8 cellular contexts compared by ENCODE assay signal in genomic region chr17:10698116-10698818, GRCh38. TPM values are rescaled to one million over a fixed set of nuclear protein-coding genes. Genes with fewer than 3 reads are reported as not detected.
DNase-seq lines count a peak whose midpoint lies in the region; ATAC-seq, FAIRE-seq and TF ChIP-seq lines count a peak whose summit lies in the region.

No MANE protein-coding gene starts in this region.

- H3K27me3 ChIP-seq in CD8-positive, alpha-beta memory T cell (ENCODE audit: insufficient read depth, low read length, poor library complexity, severe bottlenecking): no peaks in the 10 kb centered on the region
- H3K27me3 ChIP-seq in Karpas-422 (ENCODE audit: low read length) (no peaks in the 10 kb centered on the region), GM12878 (replicated peaks in 1 of 2; ENCODE audit: control insufficient read depth in 2 of 2, insufficient read depth in 2 of 2, low read length in 1 of 2) (no peaks in the 10 kb centered on the region), keratinocyte (ENCODE audit: control insufficient read depth, extremely low read depth, insufficient read depth, low read length) (no peaks in the 10 kb centered on the region)

- H3K9me3 Mint-ChIP-seq in CD8-positive, alpha-beta memory T cell: no peaks in the 10 kb centered on the region

- H3K4me2 ChIP-seq in Karpas-422 (ENCODE audit: low read depth, low read length, poor library complexity, severe bottlenecking) (peak overlapping the region; percentile 80), GM12878 (ENCODE audit: control insufficient read depth, insufficient read depth) (peak overlapping the region; percentile 72), keratinocyte (ENCODE audit: control insufficient read depth, extremely low read depth, insufficient read depth, low read depth, low read length) (peak overlapping the region; percentile 86)

- H3K9me1 ChIP-seq in keratinocyte (ENCODE audit: control insufficient read depth, extremely low read depth, insufficient read depth, low read length): no peaks in the 10 kb centered on the region

- TF ChIP-seq POLR2A in GM12878 (IDR thresholded peaks at IDR 0.05; ENCODE audit: low read depth, low read length): no peak

- H3K27me3 Mint-ChIP-seq in CD8-positive, alpha-beta memory T cell: no peaks in the 10 kb centered on the region

- H3K27ac ChIP-seq in CD8-positive, alpha-beta memory T cell (ENCODE audit: low read depth, low read length): peak overlapping the region; percentile 86
- H3K27ac ChIP-seq in Karpas-422 (ENCODE audit: low read length): peak overlapping the region; percentile 94
- peak overlapping the region; percentile 91 for H3K27ac ChIP-seq in GM12878 (ENCODE audit: control insufficient read depth, insufficient read depth)
- H3K27ac ChIP-seq in keratinocyte (ENCODE audit: control insufficient read depth, insufficient read depth, low read length): peak overlapping the region; percentile 86

- H3K9ac ChIP-seq in Karpas-422 (ENCODE audit: low read length): peak overlapping the region; percentile 93
- peak overlapping the region; percentile 95 for H3K9ac ChIP-seq in GM12878 (ENCODE audit: control insufficient read depth, insufficient read depth, low read length)
- H3K9ac ChIP-seq in keratinocyte (ENCODE audit: control insufficient read depth, extremely low read depth, insufficient read depth, low read length): peak overlapping the region; percentile 90

- peaks cover 62% of the 10 kb centered on the region for H3K79me2 ChIP-seq in Karpas-422 (ENCODE audit: low read length)
- peaks cover 55% of the 10 kb centered on the region for H3K79me2 ChIP-seq in GM12878 (ENCODE audit: control insufficient read depth, insufficient read depth, low read length)
- peaks cover 65% of the 10 kb centered on the region for H3K79me2 ChIP-seq in keratinocyte (ENCODE audit: control insufficient read depth, insufficient read depth, low read length)

- no peak for TF ChIP-seq EP300 in GM12878 (IDR thresholded peaks at IDR 0.05; ENCODE audit: borderline replicate concordance in 1 of 2, control insufficient read depth in 1 of 2, low read depth in 2 of 2, low read length in 2 of 2)

- peak overlapping the region; percentile 85 to 99 (median 96) for H3K4me3 Mint-ChIP-seq in CD8-positive, alpha-beta memory T cell

- in situ Hi-C loops in GM12878 (cut with MboI): no loop called here

- dilution Hi-C loops in keratinocyte (cut with MboI; ENCODE audit: extremely low pct_ligation_motif_present, low sequenced_read_pairs): no loop called here

- H3K36me3 ChIP-seq in CD8-positive, alpha-beta memory T cell (ENCODE audit: insufficient read depth, low read length): no peaks in the 10 kb centered on the region
- H3K36me3 ChIP-seq in Karpas-422 (ENCODE audit: insufficient read depth, low read length) (peaks cover 20% of the 10 kb centered on the region), GM12878 (ENCODE audit: control insufficient read depth in 2 of 2, insufficient read depth in 2 of 2, low read length in 1 of 2) (peaks cover 0 to 21% of the 10 kb centered on the region in 2 experiments; a peak in 2 of 4 replicates), keratinocyte (ENCODE audit: control insufficient read depth in 2 of 2, extremely low read depth in 1 of 2, insufficient read depth in 2 of 2, low read length in 2 of 2) (peaks cover 4% of the 10 kb centered on the region in 2 experiments)

- no peaks in the 10 kb centered on the region for H3K9me3 ChIP-seq in CD8-positive, alpha-beta memory T cell (ENCODE audit: low read length)
- H3K9me3 ChIP-seq in Karpas-422 (ENCODE audit: low read length): no peaks in the 10 kb centered on the region
- no peaks in the 10 kb centered on the region for H3K9me3 ChIP-seq in GM12878 (replicated peaks; ENCODE audit: control insufficient read depth, insufficient read depth, low read length)
- no peaks in the 10 kb centered on the region for H3K9me3 ChIP-seq in keratinocyte (ENCODE audit: control insufficient read depth, low read depth, low read length)

- H4K20me1 ChIP-seq in Karpas-422 (ENCODE audit: insufficient read depth, low read depth, low read length): peaks cover 4% of the 10 kb centered on the region; the same call in 1 of the 2 replicates
- no peaks in the 10 kb centered on the region for H4K20me1 ChIP-seq in GM12878 (ENCODE audit: control insufficient read depth, insufficient read depth)
- no peaks in the 10 kb centered on the region for H4K20me1 ChIP-seq in keratinocyte (ENCODE audit: control insufficient read depth, extremely low read depth, insufficient read depth, low read length)

- FAIRE-seq in GM12878 (lab: Jason Lieb, UNC): no peak
- FAIRE-seq in keratinocyte (lab: Jason Lieb, UNC): no peak

- 7% methylated on average over 17 of the region's 17 CpGs for WGBS in GM12878 (ENCODE audit: insufficient coverage, insufficient replicate concordance, low lambda C conversion rate, missing lambda C conversion rate)

- peak in 1 of 5 donors; percentile 11 for DNase-seq in CD8-positive, alpha-beta memory T cell
- DNase-seq in Karpas-422 (peak; percentile 70), GM12878 (ENCODE audit: low read depth, low spot score) (no peak), keratinocyte (ENCODE audit: low read depth, low spot score) (no peak), stromal cell of bone marrow (ENCODE audit: low read depth) (peak; percentile 28), OCI-M2 (lab: John Stamatoyannopoulos, UW; ENCODE audit: unreplicated experiment) (no peak)

- ATAC-seq in GM12878: no peak
- no peak for ATAC-seq in HG03565 (IDR thresholded peaks at IDR 0.05; ENCODE audit: unreplicated experiment)
- no peak for ATAC-seq in HG03439 (IDR thresholded peaks at IDR 0.05; ENCODE audit: unreplicated experiment)

- peaks cover 0 to 45% (median 11%) of the 10 kb centered on the region in 3 donors for H3K36me3 Mint-ChIP-seq in CD8-positive, alpha-beta memory T cell

- CTCF ChIA-PET in CD8-positive, alpha-beta memory T cell (lab: Charles Lee): no interaction called here
- CTCF ChIA-PET in GM12878 (lab: Yijun Ruan, JAX): no interaction called here

- H3K4me1 Mint-ChIP-seq in CD8-positive, alpha-beta memory T cell: peaks cover 61 to 78% (median 78%) of the 10 kb centered on the region in 3 donors

- no peaks in the 10 kb centered on the region for H3K9me2 ChIP-seq in Karpas-422 (replicated peaks; ENCODE audit: insufficient read depth, low read length)

- TF ChIP-seq RAD21 in GM12878 (IDR thresholded peaks at IDR 0.05; ENCODE audit: insufficient read depth, low read depth, low read length): no peak

- peaks cover 51% of the 10 kb centered on the region for H3K4me1 ChIP-seq in CD8-positive, alpha-beta memory T cell (ENCODE audit: insufficient read depth, low read length)
- H3K4me1 ChIP-seq in Karpas-422 (ENCODE audit: low read length) (peaks cover 27% of the 10 kb centered on the region), GM12878 (ENCODE audit: control insufficient read depth, insufficient read depth, low read length) (peaks cover 13% of the 10 kb centered on the region), keratinocyte (ENCODE audit: control insufficient read depth, extremely low read depth, insufficient read depth, low read length) (peaks cover 19% of the 10 kb centered on the region)

- SMC1A ChIA-PET in GM12878 (lab: Charles Lee; ENCODE audit: uncharacterized antibody, unreplicated experiment): no interaction called here

- intact Hi-C loops in GM12878 (cut with micrococcal nuclease; ENCODE audit: unreplicated experiment): no loop called here

- BruUV-seq in GM12878 (replicated peaks; lab: Mats Ljungman, UMichigan): TSS peak; percentile 76

- peak overlapping the region; percentile 4 for H2AFZ ChIP-seq in Karpas-422 (ENCODE audit: low read length)
- H2AFZ ChIP-seq in GM12878 (ENCODE audit: control insufficient read depth, low read depth, low read length): peak overlapping the region; percentile 89
- H2AFZ ChIP-seq in keratinocyte (ENCODE audit: control insufficient read depth, low read length): peak overlapping the region; percentile 77

- RAD21 ChIA-PET in GM12878 (lab: Charles Lee; ENCODE audit: unreplicated experiment): no interaction called here

- H3K27ac Mint-ChIP-seq in CD8-positive, alpha-beta memory T cell: peak overlapping the region; percentile 95 to 98 (median 96)

- POLR2A ChIA-PET in CD8-positive, alpha-beta memory T cell (lab: Charles Lee): no interaction called here
- POLR2A ChIA-PET in GM12878 (lab: Charles Lee): no interaction called here

- H3K4me3 ChIP-seq in CD8-positive, alpha-beta memory T cell (ENCODE audit: low read length): peak overlapping the region; percentile 75
- H3K4me3 ChIP-seq in Karpas-422 (ENCODE audit: low read length) (peak overlapping the region; percentile 93), GM12878 (peak overlapping the region; percentile 93), keratinocyte (ENCODE audit: control insufficient read depth in 2 of 3, extremely low read depth in 1 of 3, insufficient read depth in 2 of 3, low read depth in 1 of 3, low read length in 3 of 3) (peak overlapping the region; percentile 84 to 95 (median 90))

- TF ChIP-seq CTCF in GM12878 (IDR thresholded peaks at IDR 0.05 in 2 of 3, conservative IDR thresholded peaks at IDR 0.05 in 1 of 3; ENCODE audit: control insufficient read depth in 2 of 3, extremely low read depth in 1 of 3, insufficient read depth in 1 of 3, low read depth in 3 of 3, low read length in 3 of 3): no peak
- TF ChIP-seq CTCF in keratinocyte (optimal IDR thresholded peaks at IDR 0.05 in 1 of 3, IDR thresholded peaks at IDR 0.05 in 1 of 3, conservative IDR thresholded peaks at IDR 0.05 in 1 of 3; ENCODE audit: extremely low read depth in 1 of 3, insufficient read depth in 2 of 3, low read length in 3 of 3): no peak

RNA-seq across cellular contexts. Expression of gene ADPRM, which starts 0.9 kb away (rescaled TPM):
- 1 to 10 TPM; 9.8 to 10.0 TPM for total RNA-seq in CD8-positive, alpha-beta memory T cell
- polyA plus RNA-seq in CD8-positive, alpha-beta memory T cell: 27.3 TPM
- total RNA-seq in Karpas-422 (2014; rRNA removed; shearing (Covaris generic); ENCODE audit: low replicate concordance): 4.7 and 7.8 TPM in 2 replicates
- 28.4 and 29.8 TPM in 2 replicates for total RNA-seq in GM12878 (2013; cell fraction: nucleolus; rRNA removed)
- total RNA-seq in GM12878 (2014; rRNA removed) (8.7 TPM in 2 replicates), GM12878 (2014; rRNA removed; fragmentation: Illumina TruSeq; extraction: Trizol) (11.0 and 11.7 TPM in 2 replicates), GM12878 (2021) (7.1 TPM in 2 replicates)
- polyA plus RNA-seq in GM12878 (2011; ENCODE audit: low read depth): 12.0 TPM
- polyA plus RNA-seq in GM12878 (2011; rRNA removed) (13.8 and 18.4 TPM in 2 replicates), GM12878 (2014; fragmentation: Illumina TruSeq; extraction: Trizol) (8.8 and 11.4 TPM in 2 replicates), GM12878 (2014; fragmentation: Nextera tagmentation; extraction: Ambion mirVana) (10 to 100 TPM; 14.2 to 18.4 TPM), GM12878 (2014; rRNA removed) (5.4 and 7.5 TPM in 2 replicates), GM12878 (2016; fragmentation: Nextera tagmentation; extraction: Ambion mirVana) (1 to 10 TPM; 8.0 to 8.3 TPM), keratinocyte (9.9 to 15.0 TPM (median 14.2 TPM) in 3 replicates)
- 6.4 and 8.4 TPM in 2 replicates for polyA plus RNA-seq in GM12878 (2011; cell fraction: cytosol; rRNA removed)
- polyA plus RNA-seq in GM12878 (2011; cell fraction: nucleus; rRNA removed): 5.9 and 6.6 TPM in 2 replicates
- polyA plus RNA-seq in GM12878 (2012): 11.3 and 12.9 TPM in 2 replicates
- polyA minus RNA-seq in GM12878 (2011; rRNA and poly(A)+ RNA removed): 9.5 and 12.7 TPM in 2 replicates
- 1.3 and 2.1 TPM in 2 replicates for polyA minus RNA-seq in GM12878 (2011; cell fraction: cytosol; rRNA and poly(A)+ RNA removed)
- polyA minus RNA-seq in GM12878 (2011; cell fraction: nucleus; rRNA and poly(A)+ RNA removed): 8.3 and 12.1 TPM in 2 replicates
- polyA plus RNA-seq in keratinocyte (2011; ENCODE audit: low read depth): 4.9 TPM
- 11.2 and 21.1 TPM in 2 replicates for polyA plus RNA-seq in keratinocyte (2011; cell fraction: cytosol; rRNA removed)
- 10.7 and 10.9 TPM in 2 replicates for polyA plus RNA-seq in keratinocyte (2011; cell fraction: nucleus; rRNA removed)
- polyA plus RNA-seq in keratinocyte (2012; ENCODE audit: low replicate concordance): 7.5 and 11.7 TPM in 2 replicates
- polyA minus RNA-seq in keratinocyte: 2.5 to 14.6 TPM (median 12.0 TPM) in 3 replicates
- 4.2 TPM for polyA minus RNA-seq in keratinocyte (2011; cell fraction: cytosol; rRNA and poly(A)+ RNA removed)
- polyA minus RNA-seq in keratinocyte (2011; cell fraction: nucleus; rRNA and poly(A)+ RNA removed): 2.3 and 5.4 TPM in 2 replicates

RNA-seq across cellular contexts. Expression of gene SCO1, which starts 0.9 kb away (rescaled TPM):
- total RNA-seq in CD8-positive, alpha-beta memory T cell: 10 to 100 TPM; 45.5 to 46.9 TPM
- polyA plus RNA-seq in CD8-positive, alpha-beta memory T cell: 15.9 TPM
- 39.7 and 51.5 TPM in 2 replicates for total RNA-seq in Karpas-422 (2014; rRNA removed; shearing (Covaris generic); ENCODE audit: low replicate concordance)
- 40.1 and 45.8 TPM in 2 replicates for total RNA-seq in GM12878 (2013; cell fraction: nucleolus; rRNA removed)
- total RNA-seq in GM12878 (2014; rRNA removed): 71.4 and 73.0 TPM in 2 replicates
- 25.3 and 29.4 TPM in 2 replicates for total RNA-seq in GM12878 (2014; rRNA removed; fragmentation: Illumina TruSeq; extraction: Trizol)
- total RNA-seq in GM12878 (2021): 43.1 and 43.5 TPM in 2 replicates
- polyA plus RNA-seq in GM12878 (2011; ENCODE audit: low read depth): 8.5 TPM
- 32.6 and 42.4 TPM in 2 replicates for polyA plus RNA-seq in GM12878 (2011; rRNA removed)
- polyA plus RNA-seq in GM12878 (2011; cell fraction: cytosol; rRNA removed): 17.9 and 22.0 TPM in 2 replicates
- polyA plus RNA-seq in GM12878 (2011; cell fraction: nucleus; rRNA removed): 15.3 and 21.4 TPM in 2 replicates
- polyA plus RNA-seq in GM12878 (2012): 15.6 and 19.1 TPM in 2 replicates
- polyA plus RNA-seq in GM12878 (2014; fragmentation: Illumina TruSeq; extraction: Trizol): 25.3 and 25.4 TPM in 2 replicates
- 10 to 100 TPM in 1 of 2 experiments, 1 to 10 TPM in 1; 8.2 to 24.8 TPM for polyA plus RNA-seq in GM12878 (2014; fragmentation: Nextera tagmentation; extraction: Ambion mirVana)
- 41.7 and 50.9 TPM in 2 replicates for polyA plus RNA-seq in GM12878 (2014; rRNA removed)
- 10 to 100 TPM; 64.7 to 68.1 TPM for polyA plus RNA-seq in GM12878 (2016; fragmentation: Nextera tagmentation; extraction: Ambion mirVana)
- polyA minus RNA-seq in GM12878 (2011; rRNA and poly(A)+ RNA removed): 13.2 and 15.9 TPM in 2 replicates
- 6.4 and 8.6 TPM in 2 replicates for polyA minus RNA-seq in GM12878 (2011; cell fraction: cytosol; rRNA and poly(A)+ RNA removed)
- 36.0 and 63.3 TPM in 2 replicates for polyA minus RNA-seq in GM12878 (2011; cell fraction: nucleus; rRNA and poly(A)+ RNA removed)
- 20.8 to 28.3 TPM (median 22.8 TPM) in 3 replicates for polyA plus RNA-seq in keratinocyte
- polyA plus RNA-seq in keratinocyte (2011; ENCODE audit: low read depth): 22.7 TPM
- polyA plus RNA-seq in keratinocyte (2011; cell fraction: cytosol; rRNA removed): 18.2 and 21.1 TPM in 2 replicates
- polyA plus RNA-seq in keratinocyte (2011; cell fraction: nucleus; rRNA removed): 25.8 and 26.3 TPM in 2 replicates
- 16.2 and 24.4 TPM in 2 replicates for polyA plus RNA-seq in keratinocyte (2012; ENCODE audit: low replicate concordance)
- 5.3 to 15.1 TPM (median 12.4 TPM) in 3 replicates for polyA minus RNA-seq in keratinocyte
- polyA minus RNA-seq in keratinocyte (2011; cell fraction: cytosol; rRNA and poly(A)+ RNA removed): 12.9 TPM
- 31.5 and 39.1 TPM in 2 replicates for polyA minus RNA-seq in keratinocyte (2011; cell fraction: nucleus; rRNA and poly(A)+ RNA removed)

RNA-seq across cellular contexts. Expression of gene TMEM220, which starts 31.6 kb away (rescaled TPM):
- total RNA-seq in CD8-positive, alpha-beta memory T cell: 1 to 10 TPM in 1 of 2 experiments, under 1 TPM in 1; 0.55 to 1.1 TPM
- 1.4 TPM for polyA plus RNA-seq in CD8-positive, alpha-beta memory T cell
- not detected in 2 replicates for total RNA-seq in Karpas-422 (2014; rRNA removed; shearing (Covaris generic); ENCODE audit: low replicate concordance)
- not detected in 2 replicates for total RNA-seq in GM12878 (2013; cell fraction: nucleolus; rRNA removed)
- 0.06 TPM in 1 of 2 replicates, not detected in the other for total RNA-seq in GM12878 (2014; rRNA removed)
- 0.04 TPM in 1 of 2 replicates, not detected in the other for total RNA-seq in GM12878 (2014; rRNA removed; fragmentation: Illumina TruSeq; extraction: Trizol)
- not detected in 2 replicates for total RNA-seq in GM12878 (2021)
- polyA plus RNA-seq in GM12878 (2011; ENCODE audit: low read depth): not detected
- 0.05 TPM in 1 of 2 replicates, not detected in the other for polyA plus RNA-seq in GM12878 (2011; rRNA removed)
- polyA plus RNA-seq in GM12878 (2011; cell fraction: cytosol; rRNA removed): 0.01 TPM in 1 of 2 replicates, not detected in the other
- not detected in 2 replicates for polyA plus RNA-seq in GM12878 (2011; cell fraction: nucleus; rRNA removed)
- polyA plus RNA-seq in GM12878 (2012): 0.34 and 0.42 TPM in 2 replicates
- polyA plus RNA-seq in GM12878 (2014; fragmentation: Illumina TruSeq; extraction: Trizol): 0.04 TPM in 1 of 2 replicates, not detected in the other
- polyA plus RNA-seq in GM12878 (2014; fragmentation: Nextera tagmentation; extraction: Ambion mirVana): under 1 TPM; 0.02 to 0.07 TPM
- polyA plus RNA-seq in GM12878 (2014; rRNA removed): 0.06 and 0.63 TPM in 2 replicates
- polyA plus RNA-seq in GM12878 (2016; fragmentation: Nextera tagmentation; extraction: Ambion mirVana): under 1 TPM; 0.17 to 0.30 TPM
- polyA minus RNA-seq in GM12878 (2011; rRNA and poly(A)+ RNA removed): not detected in 2 replicates
- not detected in 2 replicates for polyA minus RNA-seq in GM12878 (2011; cell fraction: cytosol; rRNA and poly(A)+ RNA removed)
- not detected in 2 replicates for polyA minus RNA-seq in GM12878 (2011; cell fraction: nucleus; rRNA and poly(A)+ RNA removed)
- 2.1 to 3.3 TPM (median 2.4 TPM) in 3 replicates for polyA plus RNA-seq in keratinocyte
- polyA plus RNA-seq in keratinocyte (2011; ENCODE audit: low read depth): 0.92 TPM
- 1.3 and 3.3 TPM in 2 replicates for polyA plus RNA-seq in keratinocyte (2011; cell fraction: cytosol; rRNA removed)
- polyA plus RNA-seq in keratinocyte (2011; cell fraction: nucleus; rRNA removed): 1.2 and 2.0 TPM in 2 replicates
- 0.72 and 1.9 TPM in 2 replicates for polyA plus RNA-seq in keratinocyte (2012; ENCODE audit: low replicate concordance)
- polyA minus RNA-seq in keratinocyte: 4.1 to 4.3 TPM in 2 of 3 replicates, not detected in the other
- polyA minus RNA-seq in keratinocyte (2011; cell fraction: cytosol; rRNA and poly(A)+ RNA removed): 1.5 TPM
- 2.6 TPM in 1 of 2 replicates, not detected in the other for polyA minus RNA-seq in keratinocyte (2011; cell fraction: nucleus; rRNA and poly(A)+ RNA removed)

RNA-seq across cellular contexts. Expression of gene MYH3, which starts 41.2 kb away (rescaled TPM):
- total RNA-seq in CD8-positive, alpha-beta memory T cell: 1 to 10 TPM; 2.6 to 3.5 TPM
- not detected for polyA plus RNA-seq in CD8-positive, alpha-beta memory T cell
- total RNA-seq in Karpas-422 (2014; rRNA removed; shearing (Covaris generic); ENCODE audit: low replicate concordance): 1.0 and 1.7 TPM in 2 replicates
- total RNA-seq in GM12878 (2013; cell fraction: nucleolus; rRNA removed): 5.4 and 8.7 TPM in 2 replicates
- total RNA-seq in GM12878 (2014; rRNA removed) (0.17 and 1.5 TPM in 2 replicates), GM12878 (2014; rRNA removed; fragmentation: Illumina TruSeq; extraction: Trizol) (0.31 and 1.0 TPM in 2 replicates), GM12878 (2021) (1.1 and 1.4 TPM in 2 replicates)
- 0.18 TPM for polyA plus RNA-seq in GM12878 (2011; ENCODE audit: low read depth)
- polyA plus RNA-seq in GM12878 (2011; rRNA removed) (0.98 and 1.2 TPM in 2 replicates), GM12878 (2014; fragmentation: Illumina TruSeq; extraction: Trizol) (0.82 and 1.3 TPM in 2 replicates), GM12878 (2014; fragmentation: Nextera tagmentation; extraction: Ambion mirVana) (under 1 TPM; 0.14 to 0.69 TPM), GM12878 (2014; rRNA removed) (0.36 and 0.53 TPM in 2 replicates), GM12878 (2016; fragmentation: Nextera tagmentation; extraction: Ambion mirVana) (under 1 TPM; 0.72 to 0.96 TPM), keratinocyte (0.67 to 0.83 TPM (median 0.76 TPM) in 3 replicates)
- 0.36 and 0.40 TPM in 2 replicates for polyA plus RNA-seq in GM12878 (2011; cell fraction: cytosol; rRNA removed)
- 2.7 and 5.3 TPM in 2 replicates for polyA plus RNA-seq in GM12878 (2011; cell fraction: nucleus; rRNA removed)
- polyA plus RNA-seq in GM12878 (2012): 0.36 and 0.84 TPM in 2 replicates
- polyA minus RNA-seq in GM12878 (2011; rRNA and poly(A)+ RNA removed): 0.41 and 1.6 TPM in 2 replicates
- polyA minus RNA-seq in GM12878 (2011; cell fraction: cytosol; rRNA and poly(A)+ RNA removed): not detected in 2 replicates
- polyA minus RNA-seq in GM12878 (2011; cell fraction: nucleus; rRNA and poly(A)+ RNA removed): 0.48 and 3.5 TPM in 2 replicates
- polyA plus RNA-seq in keratinocyte (2011; ENCODE audit: low read depth): 2.8 TPM
- polyA plus RNA-seq in keratinocyte (2011; cell fraction: cytosol; rRNA removed): 0.21 and 0.43 TPM in 2 replicates
- polyA plus RNA-seq in keratinocyte (2011; cell fraction: nucleus; rRNA removed): 4.9 and 5.4 TPM in 2 replicates
- 0.90 and 1.1 TPM in 2 replicates for polyA plus RNA-seq in keratinocyte (2012; ENCODE audit: low replicate concordance)
- 0.82 to 4.2 TPM in 2 of 3 replicates, not detected in the other for polyA minus RNA-seq in keratinocyte
- polyA minus RNA-seq in keratinocyte (2011; cell fraction: cytosol; rRNA and poly(A)+ RNA removed): not detected
- 0.32 and 0.85 TPM in 2 replicates for polyA minus RNA-seq in keratinocyte (2011; cell fraction: nucleus; rRNA and poly(A)+ RNA removed)

Comparison
In these comparisons a context has a peak if more than half of its experiments do, and no peak if none do; other contexts are left out.
1. DNase-seq: peak in Karpas-422 (single experiment) and stromal cell of bone marrow (single experiment); none in GM12878 (single experiment), keratinocyte (single experiment) and OCI-M2 (single experiment).
2. H2AFZ ChIP-seq: peak in every context shown above with its lines; median percentile 89 in GM12878; 77 in keratinocyte; 4 in Karpas-422.
3. Peak in every context shown above with its lines, with median percentiles within 50 percentile points of each other: H3K27ac ChIP-seq, H3K4me3 ChIP-seq, H3K4me2 ChIP-seq and H3K9ac ChIP-seq.